ENCODE assay signal across 9 cellular contexts in the genomic region with DNA sequence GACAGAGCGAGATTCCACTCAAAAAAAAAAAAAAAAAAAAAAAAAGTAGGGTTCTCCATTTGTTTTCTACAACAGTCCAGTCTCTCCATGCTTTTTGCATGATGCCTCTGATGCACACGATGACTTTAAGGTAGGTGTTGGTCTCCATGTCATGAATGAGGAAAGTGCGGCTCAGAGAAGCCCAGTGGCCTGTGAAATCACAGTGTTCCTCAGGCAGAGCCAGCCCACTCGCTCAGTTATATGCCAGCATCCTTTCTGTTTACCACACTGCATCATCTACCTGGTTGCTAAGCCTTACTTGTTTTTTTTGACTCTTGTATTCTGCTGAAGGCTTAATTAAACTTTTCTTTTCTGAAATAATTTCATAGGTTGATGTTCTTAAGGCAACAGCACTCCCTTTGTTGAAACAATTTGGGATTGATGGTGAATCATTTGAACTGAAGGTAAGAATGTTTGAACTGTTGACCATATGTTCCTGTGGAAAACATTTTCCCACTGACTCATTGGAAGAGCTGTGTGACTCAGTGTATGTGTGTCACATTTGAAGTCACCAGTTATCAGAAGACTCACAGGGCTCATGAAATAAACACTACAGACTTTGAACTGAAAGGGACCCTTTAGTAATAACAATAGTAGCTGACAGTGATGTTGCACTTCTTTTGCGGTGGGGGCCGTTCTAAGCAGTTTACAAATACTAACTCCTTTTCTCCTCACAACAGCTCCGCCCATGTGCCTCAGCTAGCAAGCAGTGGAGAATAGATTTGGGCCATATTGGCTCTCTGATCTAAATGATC. TPM values are rescaled to one million over a fixed set of nuclear protein-coding genes. Genes with fewer than 3 reads are reported as not detected.
DNase-seq lines count a peak whose midpoint lies in the region; ATAC-seq and TF ChIP-seq lines count a peak whose summit lies in the region.
"Had no signal": no experiment of that assay in that cellular context is flagged by ENCODE, and none has a peak within 500 bp of the region (broad histone marks: within the 10 kb centered on the region; RNA-seq: fewer than 3 reads in every experiment).

No MANE protein-coding gene starts in this region.

- H2AFZ ChIP-seq in smooth muscle cell (ENCODE audit: low read depth): no peak overlapping the region

- H3K36me3 ChIP-seq in smooth muscle cell (ENCODE audit: low read depth): no peaks in the 10 kb centered on the region
- H3K36me3 ChIP-seq in vagina: no peaks in the 10 kb centered on the region
- no peaks in the 10 kb centered on the region; the same call in none of the 2 replicates for H3K36me3 ChIP-seq in H7 (replicated peaks; ENCODE audit: control insufficient read depth, insufficient read depth, low read length)

- H3F3A ChIP-seq in smooth muscle cell (ENCODE audit: low read depth): no peaks in the 10 kb centered on the region

- no peaks in the 10 kb centered on the region for H3K27me3 ChIP-seq in smooth muscle cell (ENCODE audit: low read depth)
- H3K27me3 ChIP-seq in vagina: no peaks in the 10 kb centered on the region
- H3K27me3 ChIP-seq in H7 (ENCODE audit: control insufficient read depth, insufficient read depth, low read length): no peaks in the 10 kb centered on the region

- WGBS in smooth muscle cell (ENCODE audit: low lambda C conversion rate): 56% methylated on average over 7 of the region's 7 CpGs

- TF ChIP-seq CTCF in epithelial cell of esophagus (IDR thresholded peaks at IDR 0.05; ENCODE audit: insufficient read depth, low read depth, low read length, missing control alignments): no peak
- no peak for TF ChIP-seq CTCF in smooth muscle cell (IDR thresholded peaks at IDR 0.05; ENCODE audit: borderline replicate concordance, insufficient read depth, poor library complexity, severe bottlenecking)
- no peak for TF ChIP-seq CTCF in vagina (IDR thresholded peaks at IDR 0.05)

- peak overlapping the region; percentile 96 for H3K27ac ChIP-seq in smooth muscle cell (ENCODE audit: low read depth)
- no peak overlapping the region for H3K27ac ChIP-seq in vagina

- peak overlapping the region; percentile 77 for H3K9ac ChIP-seq in smooth muscle cell (ENCODE audit: low read depth)

- H3K79me2 ChIP-seq in smooth muscle cell (ENCODE audit: low read depth): no peaks in the 10 kb centered on the region

- ATAC-seq in GM19452 (IDR thresholded peaks at IDR 0.05; ENCODE audit: unreplicated experiment): no peak

- no peak for TF ChIP-seq POLR2A in vagina (IDR thresholded peaks at IDR 0.05)

- peak overlapping the region; percentile 58 for H3K4me2 ChIP-seq in smooth muscle cell

- H3K4me1 ChIP-seq in smooth muscle cell (ENCODE audit: low read depth) (peaks cover 10% of the 10 kb centered on the region), vagina (no peaks in the 10 kb centered on the region)

- H3K4me3 ChIP-seq in epithelial cell of esophagus (ENCODE audit: low read length) (no peak overlapping the region), smooth muscle cell (no peak overlapping the region), vagina (no peak overlapping the region), H7 (ENCODE audit: insufficient read depth, low read depth, low read length) (no peak overlapping the region)

- H3K9me3 ChIP-seq in smooth muscle cell (replicated peaks; ENCODE audit: low read depth): no peaks in the 10 kb centered on the region
- no peaks in the 10 kb centered on the region for H3K9me3 ChIP-seq in vagina

- intact Hi-C loops in vagina (cut with DNase I): no loop called here

- H4K20me1 ChIP-seq in smooth muscle cell (ENCODE audit: low read depth): no peaks in the 10 kb centered on the region

- in situ Hi-C loops in SK-MEL-5 (cut with HindIII; ENCODE audit: low pct_unique_long_range_greater_than_20kb, low sequenced_read_pairs): no loop called here

- DNase-seq in GM04504 (ENCODE audit: low read depth) (peak; percentile 94), SK-MEL-5 (ENCODE audit: low read depth, low spot score) (peak; percentile 73), epithelial cell of esophagus (ENCODE audit: low read depth) (peak; percentile 96), smooth muscle cell (lab: John Stamatoyannopoulos, UW; ENCODE audit: unreplicated experiment) (no peak), vagina (ENCODE audit: extremely low spot score in 2 of 2) (no peak), H7 (no peak), AML-193 (lab: John Stamatoyannopoulos, UW) (no peak)
- DNase-seq: left colon had no signal

RNA-seq across cellular contexts. Expression of gene RCL1, which starts 40.2 kb away (rescaled TPM):
- 17.6 and 21.5 TPM in 2 replicates for total RNA-seq in SK-MEL-5 (2014; rRNA removed; shearing (Covaris generic))
- polyA plus RNA-seq in SK-MEL-5 (2015; cell fraction: cytosol; rRNA removed): 23.9 and 24.0 TPM in 2 replicates
- polyA plus RNA-seq in SK-MEL-5 (2015; cell fraction: nucleus; rRNA removed): 15.2 and 21.5 TPM in 2 replicates
- total RNA-seq in smooth muscle cell: 7.9 and 11.1 TPM in 2 replicates
- 5.8 and 7.9 TPM in 2 replicates for polyA plus RNA-seq in smooth muscle cell
- total RNA-seq in vagina: 24.8 TPM
- total RNA-seq in H7 (2014; rRNA removed; shearing (Covaris generic)): 16.6 and 25.6 TPM in 2 replicates

Comparison
In these comparisons a context has a peak if more than half of its experiments do, and no peak if none do; other contexts are left out.
1. DNase-seq: peak in GM04504 (single experiment), SK-MEL-5 (single experiment) and epithelial cell of esophagus (single experiment); none in smooth muscle cell (single experiment), vagina (0 of 2), H7 (single experiment) and AML-193 (0 of 2).